ENCODE assay signal across 1 cellular context in the genomic region with DNA sequence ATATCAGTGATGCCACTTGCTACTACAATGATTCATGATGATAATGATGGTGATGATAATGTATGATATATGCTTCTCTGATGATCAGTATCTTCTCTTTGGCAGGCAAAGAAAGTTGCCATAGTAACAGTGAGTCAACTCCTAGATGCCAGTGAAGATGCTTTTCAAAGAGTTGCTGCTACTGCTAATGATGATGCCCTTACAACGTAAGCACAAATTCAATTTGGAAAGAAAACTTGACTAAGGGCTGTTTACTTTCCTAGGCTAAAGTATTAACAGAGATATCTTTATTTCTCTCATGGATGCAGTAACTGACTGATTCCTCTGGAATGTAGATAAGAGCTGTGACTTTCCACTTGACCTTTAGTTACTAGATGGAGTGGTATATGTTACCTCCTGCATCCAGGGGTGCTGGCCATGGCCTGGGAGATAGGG.
TF ChIP-seq lines count a peak whose summit lies in the region.

No MANE protein-coding gene starts in this region.

TF ChIP-seq in IMR-90, 13 proteins besides CTCF, POLR2A, EP300 and RAD21:
- no peak for TF ChIP-seq RCOR1 (IDR thresholded peaks at IDR 0.05; ENCODE audit: insufficient replicate concordance, low read length)
- TF ChIP-seq NFE2L2 (IDR thresholded peaks at IDR 0.05; ENCODE audit: low read depth, low read length), result no peak
- no peak for TF ChIP-seq SMC3 (IDR thresholded peaks at IDR 0.05; ENCODE audit: low read depth, low read length)
- TF ChIP-seq RFX5 (IDR thresholded peaks at IDR 0.05; ENCODE audit: low read depth, low read length), result no peak
- TF ChIP-seq, protein P1, sequence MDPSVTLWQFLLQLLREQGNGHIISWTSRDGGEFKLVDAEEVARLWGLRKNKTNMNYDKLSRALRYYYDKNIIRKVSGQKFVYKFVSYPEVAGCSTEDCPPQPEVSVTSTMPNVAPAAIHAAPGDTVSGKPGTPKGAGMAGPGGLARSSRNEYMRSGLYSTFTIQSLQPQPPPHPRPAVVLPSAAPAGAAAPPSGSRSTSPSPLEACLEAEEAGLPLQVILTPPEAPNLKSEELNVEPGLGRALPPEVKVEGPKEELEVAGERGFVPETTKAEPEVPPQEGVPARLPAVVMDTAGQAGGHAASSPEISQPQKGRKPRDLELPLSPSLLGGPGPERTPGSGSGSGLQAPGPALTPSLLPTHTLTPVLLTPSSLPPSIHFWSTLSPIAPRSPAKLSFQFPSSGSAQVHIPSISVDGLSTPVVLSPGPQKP (IDR thresholded peaks at IDR 0.05; ENCODE audit: borderline replicate concordance, low read depth, low read length), result no peak
- TF ChIP-seq, protein P2, sequence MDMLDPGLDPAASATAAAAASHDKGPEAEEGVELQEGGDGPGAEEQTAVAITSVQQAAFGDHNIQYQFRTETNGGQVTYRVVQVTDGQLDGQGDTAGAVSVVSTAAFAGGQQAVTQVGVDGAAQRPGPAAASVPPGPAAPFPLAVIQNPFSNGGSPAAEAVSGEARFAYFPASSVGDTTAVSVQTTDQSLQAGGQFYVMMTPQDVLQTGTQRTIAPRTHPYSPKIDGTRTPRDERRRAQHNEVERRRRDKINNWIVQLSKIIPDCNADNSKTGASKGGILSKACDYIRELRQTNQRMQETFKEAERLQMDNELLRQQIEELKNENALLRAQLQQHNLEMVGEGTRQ (IDR thresholded peaks at IDR 0.05; ENCODE audit: low read depth, low read length), result no peak
- no peak for TF ChIP-seq MAZ (IDR thresholded peaks at IDR 0.05; ENCODE audit: borderline replicate concordance, low read depth, low read length)
- TF ChIP-seq FOS (IDR thresholded peaks at IDR 0.05; ENCODE audit: low read depth, low read length), result no peak
- TF ChIP-seq BHLHE40 (IDR thresholded peaks at IDR 0.05; ENCODE audit: low read depth, low read length), result no peak
- TF ChIP-seq CEBPB (IDR thresholded peaks at IDR 0.05; ENCODE audit: low read depth, low read length), result no peak
- no peak for TF ChIP-seq MAFK (IDR thresholded peaks at IDR 0.05; ENCODE audit: low read depth, low read length)
